In genomic region chr12:6430990-6431353, GRCh38 we compare ENCODE assay signal across 10 cellular contexts. TPM values are rescaled to one million over a fixed set of nuclear protein-coding genes. Genes with fewer than 3 reads are reported as not detected.
DNase-seq lines count a peak whose midpoint lies in the region; ATAC-seq, FAIRE-seq and TF ChIP-seq lines count a peak whose summit lies in the region.
"Had no signal": no experiment of that assay in that cellular context is flagged by ENCODE, and none has a peak within 500 bp of the region (broad histone marks: within the 10 kb centered on the region; RNA-seq: fewer than 3 reads in every experiment).

No MANE protein-coding gene starts in this region.

- no peaks in the 10 kb centered on the region for H3K9me3 ChIP-seq in CD8-positive, alpha-beta T cell (ENCODE audit: low read length)
- H3K9me3 ChIP-seq in RWPE2 (ENCODE audit: severe bottlenecking) (no peaks in the 10 kb centered on the region), endothelial cell of umbilical vein (replicated peaks; ENCODE audit: control insufficient read depth, insufficient read depth, low read length) (no peaks in the 10 kb centered on the region)
- H3K9me3 ChIP-seq: pancreas had no signal

- H3K27ac Mint-ChIP-seq in CD8-positive, alpha-beta T cell: peak overlapping the region; percentile 55

- H3K79me2 ChIP-seq in endothelial cell of umbilical vein (ENCODE audit: control insufficient read depth, insufficient read depth, low read length): no peaks in the 10 kb centered on the region

- peak overlapping the region; percentile 94 for H2AFZ ChIP-seq in endothelial cell of umbilical vein (ENCODE audit: low read depth, low read length)

- H3K9ac ChIP-seq in endothelial cell of umbilical vein (replicated peaks; ENCODE audit: extremely low read depth, insufficient read depth, low read length): peak overlapping the region; percentile 79

- ATAC-seq in CD8-positive, alpha-beta T cell: no peak
- ATAC-seq in RWPE2 (ENCODE audit: low read depth) (peak; percentile 35), HG03521 (IDR thresholded peaks at IDR 0.05; ENCODE audit: unreplicated experiment) (no peak), GM19452 (IDR thresholded peaks at IDR 0.05; ENCODE audit: unreplicated experiment) (no peak)

- H4K20me1 ChIP-seq in endothelial cell of umbilical vein (replicated peaks; ENCODE audit: control insufficient read depth, extremely low read depth, insufficient read depth, low read length): no peaks in the 10 kb centered on the region

- H3K4me3 ChIP-seq in CD8-positive, alpha-beta T cell (ENCODE audit: low read depth, low read length): no peak overlapping the region
- H3K4me3 ChIP-seq in RWPE2 (ENCODE audit: severe bottlenecking) (no peak overlapping the region), endothelial cell of umbilical vein (replicated peaks in 1 of 3; ENCODE audit: insufficient read depth in 1 of 3, low read depth in 1 of 3, low read length in 3 of 3) (peak overlapping the region in 1 of 3 experiments; percentile 4)

- FAIRE-seq in endothelial cell of umbilical vein (lab: Jason Lieb, UNC): no peak
- FAIRE-seq: colon, pancreas had no signal

- H3K27ac ChIP-seq in CD8-positive, alpha-beta T cell (ENCODE audit: low read depth, low read length): no peak overlapping the region
- H3K27ac ChIP-seq in RWPE2 (ENCODE audit: poor library complexity, severe bottlenecking) (peak overlapping the region; percentile 48), endothelial cell of umbilical vein (ENCODE audit: insufficient read depth, low read depth, low read length) (peak overlapping the region; percentile 96)

- no peak for DNase-seq in CD8-positive, alpha-beta T cell
- peak; percentile 11 for DNase-seq in RWPE2 (ENCODE audit: low spot score)
- no peak for DNase-seq in endothelial cell of umbilical vein (ENCODE audit: low read depth, low spot score)
- DNase-seq in pons (ENCODE audit: low spot score): peak; percentile 60
- no peak for DNase-seq in iPS-NIHi7 (ENCODE audit: extremely low spot score)
- DNase-seq in germinal center (ENCODE audit: low spot score): no peak

- CTCF ChIA-PET in CD8-positive, alpha-beta T cell (lab: Charles Lee): interaction anchor here (5.8 kb wide), 1 partner anchor 35 kb away, joined by 29 read pairs; no protein-coding TSS in a partner anchor
- CTCF ChIA-PET in endothelial cell of umbilical vein (lab: Charles Lee): no interaction called here

- H3K9me3 Mint-ChIP-seq in CD8-positive, alpha-beta T cell: no peaks in the 10 kb centered on the region

- intact Hi-C loops in CD8-positive, alpha-beta T cell (cut with DNase I, micrococcal nuclease): no loop called here
- intact Hi-C loops in endothelial cell of umbilical vein (cut with micrococcal nuclease): loop anchor here (1.0 kb wide), 1 partner anchor 20 kb away; no protein-coding TSS in a partner anchor

- no TSS peak for BruUV-seq in endothelial cell of umbilical vein (replicated peaks; lab: Mats Ljungman, UMichigan)

- H3K4me1 ChIP-seq in CD8-positive, alpha-beta T cell (ENCODE audit: insufficient read depth, low read length): peaks cover 53% of the 10 kb centered on the region
- H3K4me1 ChIP-seq in RWPE2 (ENCODE audit: insufficient read depth, poor library complexity, severe bottlenecking) (peaks cover 13% of the 10 kb centered on the region), endothelial cell of umbilical vein (ENCODE audit: control insufficient read depth, extremely low read depth, insufficient read depth, low read length) (peaks cover 18% of the 10 kb centered on the region)
- H3K4me1 ChIP-seq: pancreas had no signal

- no peaks in the 10 kb centered on the region for H3K27me3 ChIP-seq in CD8-positive, alpha-beta T cell (ENCODE audit: insufficient read depth, low read length)
- H3K27me3 ChIP-seq in RWPE2 (ENCODE audit: insufficient read depth, poor library complexity, severe bottlenecking): no peaks in the 10 kb centered on the region
- H3K27me3 ChIP-seq in endothelial cell of umbilical vein (ENCODE audit: control insufficient read depth in 2 of 2, insufficient read depth in 2 of 2, low read length in 2 of 2): no peaks in the 10 kb centered on the region
- H3K27me3 ChIP-seq: pancreas had no signal

- peak; percentile 6 for TF ChIP-seq POLR2A in endothelial cell of umbilical vein (IDR thresholded peaks at IDR 0.05; ENCODE audit: low read depth, low read length)

- H3K27me3 Mint-ChIP-seq in CD8-positive, alpha-beta T cell (ENCODE audit: low read depth): no peaks in the 10 kb centered on the region

- peak overlapping the region; percentile 72 for H3K4me2 ChIP-seq in endothelial cell of umbilical vein (ENCODE audit: insufficient read depth, low read length)

- H3K4me3 Mint-ChIP-seq in CD8-positive, alpha-beta T cell: no peak overlapping the region

- no peaks in the 10 kb centered on the region for H3K9me1 ChIP-seq in endothelial cell of umbilical vein (replicated peaks; ENCODE audit: control insufficient read depth, extremely low read depth, insufficient read depth, low read length)

- H3K4me1 Mint-ChIP-seq in CD8-positive, alpha-beta T cell (ENCODE audit: low read depth): peaks cover 63% of the 10 kb centered on the region

- H3K36me3 Mint-ChIP-seq in CD8-positive, alpha-beta T cell: no peaks in the 10 kb centered on the region

- no peaks in the 10 kb centered on the region for H3K36me3 ChIP-seq in CD8-positive, alpha-beta T cell (ENCODE audit: insufficient read depth, low read length)
- H3K36me3 ChIP-seq in RWPE2 (ENCODE audit: low read depth) (no peaks in the 10 kb centered on the region), endothelial cell of umbilical vein (ENCODE audit: control insufficient read depth in 2 of 2, extremely low read depth in 1 of 2, insufficient read depth in 2 of 2, low read length in 2 of 2) (no peaks in the 10 kb centered on the region)
- H3K36me3 ChIP-seq: pancreas had no signal

- POLR2A ChIA-PET in CD8-positive, alpha-beta T cell (lab: Charles Lee): no interaction called here
- POLR2A ChIA-PET in endothelial cell of umbilical vein (lab: Charles Lee): no interaction called here

- dilution Hi-C loops in endothelial cell of umbilical vein (cut with MboI; ENCODE audit: extremely low pct_ligation_motif_present, low sequenced_read_pairs): no loop called here

- no peak for TF ChIP-seq CTCF in CD8-positive, alpha-beta T cell (IDR thresholded peaks at IDR 0.05)
- no peak for TF ChIP-seq CTCF in RWPE2 (IDR thresholded peaks at IDR 0.05; ENCODE audit: poor library complexity, severe bottlenecking)
- TF ChIP-seq CTCF in endothelial cell of umbilical vein (IDR thresholded peaks at IDR 0.05; ENCODE audit: extremely low read depth in 1 of 2, insufficient read depth in 1 of 2, low read depth in 1 of 2, low read length in 2 of 2): no peak

RNA-seq across cellular contexts. Expression of gene CD27, which starts 13.8 kb away (rescaled TPM):
- 10 to 100 TPM; 38.4 to 39.2 TPM for total RNA-seq in CD8-positive, alpha-beta T cell
- total RNA-seq in endothelial cell of umbilical vein: not detected in 2 replicates
- not detected in 2 replicates for polyA plus RNA-seq in endothelial cell of umbilical vein
- not detected in 2 replicates for polyA plus RNA-seq in endothelial cell of umbilical vein (2011; cell fraction: cytosol; rRNA removed)
- polyA plus RNA-seq in endothelial cell of umbilical vein (2011; cell fraction: nucleus; rRNA removed): not detected in 2 replicates
- 0.15 and 0.28 TPM in 2 replicates for polyA plus RNA-seq in endothelial cell of umbilical vein (2012)
- not detected in 2 replicates for polyA minus RNA-seq in endothelial cell of umbilical vein
- not detected for polyA minus RNA-seq in endothelial cell of umbilical vein (2011; cell fraction: cytosol; rRNA and poly(A)+ RNA removed)
- polyA minus RNA-seq in endothelial cell of umbilical vein (2011; cell fraction: nucleus; rRNA and poly(A)+ RNA removed): not detected in 2 replicates

RNA-seq across cellular contexts. Expression of gene TAPBPL, which starts 20.9 kb away (rescaled TPM):
- 10 to 100 TPM; 11.8 to 12.2 TPM for total RNA-seq in CD8-positive, alpha-beta T cell
- total RNA-seq in endothelial cell of umbilical vein: 9.9 and 11.7 TPM in 2 replicates
- 28.6 and 33.6 TPM in 2 replicates for polyA plus RNA-seq in endothelial cell of umbilical vein
- 18.1 and 19.6 TPM in 2 replicates for polyA plus RNA-seq in endothelial cell of umbilical vein (2011; cell fraction: cytosol; rRNA removed)
- 22.4 and 24.3 TPM in 2 replicates for polyA plus RNA-seq in endothelial cell of umbilical vein (2011; cell fraction: nucleus; rRNA removed)
- 5.8 and 7.5 TPM in 2 replicates for polyA plus RNA-seq in endothelial cell of umbilical vein (2012)
- polyA minus RNA-seq in endothelial cell of umbilical vein: 15.6 and 19.7 TPM in 2 replicates
- polyA minus RNA-seq in endothelial cell of umbilical vein (2011; cell fraction: cytosol; rRNA and poly(A)+ RNA removed): not detected
- 8.0 and 8.7 TPM in 2 replicates for polyA minus RNA-seq in endothelial cell of umbilical vein (2011; cell fraction: nucleus; rRNA and poly(A)+ RNA removed)

RNA-seq across cellular contexts. Expression of gene VAMP1, which starts 39.5 kb away (rescaled TPM):
- 10 to 100 TPM; 43.9 to 50.9 TPM for total RNA-seq in CD8-positive, alpha-beta T cell
- total RNA-seq in endothelial cell of umbilical vein: 6.6 and 7.0 TPM in 2 replicates
- polyA plus RNA-seq in endothelial cell of umbilical vein: 9.0 and 9.9 TPM in 2 replicates
- polyA plus RNA-seq in endothelial cell of umbilical vein (2011; cell fraction: cytosol; rRNA removed): 4.3 and 5.3 TPM in 2 replicates
- polyA plus RNA-seq in endothelial cell of umbilical vein (2011; cell fraction: nucleus; rRNA removed): 30.7 and 42.7 TPM in 2 replicates
- polyA plus RNA-seq in endothelial cell of umbilical vein (2012): 6.9 and 8.4 TPM in 2 replicates
- polyA minus RNA-seq in endothelial cell of umbilical vein: 5.5 and 12.9 TPM in 2 replicates
- 28.1 TPM for polyA minus RNA-seq in endothelial cell of umbilical vein (2011; cell fraction: cytosol; rRNA and poly(A)+ RNA removed)
- polyA minus RNA-seq in endothelial cell of umbilical vein (2011; cell fraction: nucleus; rRNA and poly(A)+ RNA removed): 7.4 and 9.7 TPM in 2 replicates

RNA-seq across cellular contexts. Expression of gene LTBR, which starts 47.0 kb away (rescaled TPM):
- under 1 TPM in 1 of 2 experiments, not detected in 1; 0.44 TPM for total RNA-seq in CD8-positive, alpha-beta T cell
- 84.1 and 102 TPM in 2 replicates for total RNA-seq in endothelial cell of umbilical vein
- polyA plus RNA-seq in endothelial cell of umbilical vein: 70.7 and 82.2 TPM in 2 replicates
- 46.4 and 59.5 TPM in 2 replicates for polyA plus RNA-seq in endothelial cell of umbilical vein (2011; cell fraction: cytosol; rRNA removed)
- 47.3 TPM in 2 replicates for polyA plus RNA-seq in endothelial cell of umbilical vein (2011; cell fraction: nucleus; rRNA removed)
- polyA plus RNA-seq in endothelial cell of umbilical vein (2012): 66.7 and 93.7 TPM in 2 replicates
- 15.6 and 26.2 TPM in 2 replicates for polyA minus RNA-seq in endothelial cell of umbilical vein
- polyA minus RNA-seq in endothelial cell of umbilical vein (2011; cell fraction: cytosol; rRNA and poly(A)+ RNA removed): 33.2 TPM
- 17.9 and 21.2 TPM in 2 replicates for polyA minus RNA-seq in endothelial cell of umbilical vein (2011; cell fraction: nucleus; rRNA and poly(A)+ RNA removed)

RNA-seq across cellular contexts. Expression of gene SCNN1A, which starts 55.6 kb away (rescaled TPM):
- total RNA-seq in CD8-positive, alpha-beta T cell: 1 to 10 TPM in 1 of 2 experiments, under 1 TPM in 1; 0.50 to 1.1 TPM
- total RNA-seq in endothelial cell of umbilical vein: 0.18 TPM in 1 of 2 replicates, not detected in the other
- polyA plus RNA-seq in endothelial cell of umbilical vein: 0.12 and 0.14 TPM in 2 replicates
- 0.03 TPM in 2 replicates for polyA plus RNA-seq in endothelial cell of umbilical vein (2011; cell fraction: cytosol; rRNA removed)
- 0.24 and 0.40 TPM in 2 replicates for polyA plus RNA-seq in endothelial cell of umbilical vein (2011; cell fraction: nucleus; rRNA removed)
- 0.24 TPM in 1 of 2 replicates, not detected in the other for polyA plus RNA-seq in endothelial cell of umbilical vein (2012)
- not detected in 2 replicates for polyA minus RNA-seq in endothelial cell of umbilical vein
- 3.2 TPM for polyA minus RNA-seq in endothelial cell of umbilical vein (2011; cell fraction: cytosol; rRNA and poly(A)+ RNA removed)
- polyA minus RNA-seq in endothelial cell of umbilical vein (2011; cell fraction: nucleus; rRNA and poly(A)+ RNA removed): not detected in 2 replicates

Comparison
In these comparisons a context has a peak if more than half of its experiments do, and no peak if none do; other contexts are left out.
1. DNase-seq: peak in RWPE2 (single experiment) and pons (single experiment); none in CD8-positive, alpha-beta T cell (0 of 7), endothelial cell of umbilical vein (single experiment), iPS-NIHi7 (single experiment) and germinal center (single experiment).
2. RNA of gene CD27, which starts 13.8 kb away (total RNA-seq): 38.4 to 39.2 TPM in CD8-positive, alpha-beta T cell; not detected in endothelial cell of umbilical vein; every median in the first group is over 10 times any median in the second.